Comparison of ENCODE assay signal across 2 cellular contexts in genomic region chr12:125610971-125611370, GRCh38.
TF ChIP-seq lines count a peak whose summit lies in the region.

No MANE protein-coding gene starts in this region.

TF ChIP-seq in IMR-90, 13 proteins besides CTCF, POLR2A, EP300 and RAD21:
- TF ChIP-seq CHD1 (IDR thresholded peaks at IDR 0.05; ENCODE audit: low read depth, low read length) (no peak), CEBPB (IDR thresholded peaks at IDR 0.05; ENCODE audit: low read depth, low read length) (peak; percentile 77)

TF ChIP-seq in H1, 55 proteins besides CTCF, POLR2A, EP300 and RAD21:
- TF ChIP-seq CEBPB (IDR thresholded peaks at IDR 0.05; ENCODE audit: low read depth, low read length), result peak; percentile 90
- no peak for TF ChIP-seq GABPA (IDR thresholded peaks at IDR 0.05; ENCODE audit: borderline replicate concordance, insufficient read depth, low read length)
